14 cellular contexts compared by ENCODE assay signal in genomic region chr7:141562543-141562942, GRCh38. TPM values are rescaled to one million over a fixed set of nuclear protein-coding genes. Genes with fewer than 3 reads are reported as not detected.
A peak's percentile ranks its signal among the peaks of the same experiment; 100 is the strongest.
DNase-seq lines count a peak whose midpoint lies in the region; ATAC-seq and TF ChIP-seq lines count a peak whose summit lies in the region.
"Had no signal": no experiment of that assay in that cellular context is flagged by ENCODE, and none has a peak within 500 bp of the region (broad histone marks: within the 10 kb centered on the region; RNA-seq: fewer than 3 reads in every experiment).

No MANE protein-coding gene starts in this region.

- H3K27ac Mint-ChIP-seq in natural killer cell treated with Interleukin-12 subunit alpha and Interleukin-12 subunit beta and Interleukin-15 and Interleukin-18, amount 100 ng/mL, for 72 hours: peak overlapping the region; percentile 92 to 97
- H3K27ac Mint-ChIP-seq in natural killer cell: no peak overlapping the region

- peaks cover 18% of the 10 kb centered on the region for H3K9me3 Mint-ChIP-seq in natural killer cell treated with Interleukin-12 subunit alpha and Interleukin-12 subunit beta and Interleukin-15 and Interleukin-18, amount 100 ng/mL, for 72 hours
- H3K9me3 Mint-ChIP-seq in natural killer cell: peaks cover 0 to 2% of the 10 kb centered on the region in 2 donors

- no peak for TF ChIP-seq CTCF in natural killer cell (IDR thresholded peaks at IDR 0.05)

- peaks cover 79 to 88% of the 10 kb centered on the region in 2 donors for H3K4me1 Mint-ChIP-seq in natural killer cell treated with Interleukin-12 subunit alpha and Interleukin-12 subunit beta and Interleukin-15 and Interleukin-18, amount 100 ng/mL, for 72 hours (ENCODE audit: low read depth in 2 of 2)
- H3K4me1 Mint-ChIP-seq in natural killer cell: peaks cover 78 to 79% of the 10 kb centered on the region in 2 donors

- peak overlapping the region; percentile 72 for H3K4me3 Mint-ChIP-seq in natural killer cell treated with Interleukin-12 subunit alpha and Interleukin-12 subunit beta and Interleukin-15 and Interleukin-18, amount 100 ng/mL, for 72 hours
- no peak overlapping the region for H3K4me3 Mint-ChIP-seq in natural killer cell
- H3K4me3 Mint-ChIP-seq: CD4-positive, CD25-positive, alpha-beta regulatory T cell had no signal

- no peak for DNase-seq in natural killer cell treated with Interleukin-12 subunit alpha and Interleukin-12 subunit beta and Interleukin-15 and Interleukin-18, amount 100 ng/mL, for 72 hours (ENCODE audit: low spot score)
- DNase-seq in natural killer cell: no peak
- DNase-seq in cerebellar cortex (ENCODE audit: low spot score): peak; percentile 25
- peak; percentile 41 for DNase-seq in left ventricle myocardium superior
- DNase-seq in dermis blood vessel endothelial cell: no peak
- no peak for DNase-seq in NCI-H774 (lab: John Stamatoyannopoulos, UW)
- DNase-seq: AML-193; CD4-positive, CD25-positive, alpha-beta regulatory T cell; DMS79; HCEC 1CT; NCI-H1048; NCI-H446; PC-9 had no signal

- ATAC-seq in natural killer cell treated with Interleukin-12 subunit alpha and Interleukin-12 subunit beta and Interleukin-15 and Interleukin-18, amount 100 ng/mL, for 72 hours: no peak
- no peak for ATAC-seq in natural killer cell
- peak; percentile 83 for ATAC-seq in left ventricle myocardium superior
- ATAC-seq in HG03196 (IDR thresholded peaks at IDR 0.05; ENCODE audit: unreplicated experiment): no peak

- H3K27me3 Mint-ChIP-seq in natural killer cell treated with Interleukin-12 subunit alpha and Interleukin-12 subunit beta and Interleukin-15 and Interleukin-18, amount 100 ng/mL, for 72 hours: no peaks in the 10 kb centered on the region
- H3K27me3 Mint-ChIP-seq in natural killer cell (ENCODE audit: low read depth in 2 of 2): no peaks in the 10 kb centered on the region
- H3K27me3 Mint-ChIP-seq: CD4-positive, CD25-positive, alpha-beta regulatory T cell had no signal

- intact Hi-C loops in natural killer cell (cut with micrococcal nuclease): no loop called here
- intact Hi-C loops in left ventricle myocardium superior (cut with micrococcal nuclease): no loop called here

- peaks cover 80% of the 10 kb centered on the region for H3K36me3 Mint-ChIP-seq in natural killer cell treated with Interleukin-12 subunit alpha and Interleukin-12 subunit beta and Interleukin-15 and Interleukin-18, amount 100 ng/mL, for 72 hours
- H3K36me3 Mint-ChIP-seq in natural killer cell: peaks cover 36% of the 10 kb centered on the region

RNA-seq across cellular contexts. Expression of gene AGK, which starts 11.3 kb away (rescaled TPM):
- 100 to 1,000 TPM in 1 of 2 donors, 10 to 100 TPM in 1; 86.9 to 140 TPM for total RNA-seq in natural killer cell treated with Interleukin-12 subunit alpha and Interleukin-12 subunit beta and Interleukin-15 and Interleukin-18, amount 100 ng/mL, for 72 hours
- total RNA-seq in natural killer cell: 100 to 1,000 TPM in 1 of 3 donors, 10 to 100 TPM in 2; 70.0 to 106 (median 99.0) TPM
- total RNA-seq in left ventricle myocardium superior: 37.7 TPM
- total RNA-seq in dermis blood vessel endothelial cell: 23.0 and 31.8 TPM in 2 replicates

Comparison
In these comparisons a context has a peak if more than half of its experiments do, and no peak if none do; other contexts are left out.
1. H3K27ac Mint-ChIP-seq: peak in natural killer cell treated with Interleukin-12 subunit alpha and Interleukin-12 subunit beta and Interleukin-15 and Interleukin-18, amount 100 ng/mL, for 72 hours (2 of 2); none in natural killer cell (0 of 2).
2. DNase-seq: peak in cerebellar cortex (single experiment) and left ventricle myocardium superior (single experiment); none in natural killer cell treated with Interleukin-12 subunit alpha and Interleukin-12 subunit beta and Interleukin-15 and Interleukin-18, amount 100 ng/mL, for 72 hours (single experiment), natural killer cell (single experiment), dermis blood vessel endothelial cell (single experiment) and NCI-H774 (single experiment).